ENCODE assay signal across 21 cellular contexts in genomic region chr2:231810905-231811304, GRCh38. TPM values are rescaled to one million over a fixed set of nuclear protein-coding genes. Genes with fewer than 3 reads are reported as not detected.
DNase-seq lines count a peak whose midpoint lies in the region; ATAC-seq, FAIRE-seq and TF ChIP-seq lines count a peak whose summit lies in the region.
"Had no signal": no experiment of that assay in that cellular context is flagged by ENCODE, and none has a peak within 500 bp of the region (broad histone marks: within the 10 kb centered on the region; RNA-seq: fewer than 3 reads in every experiment).

No MANE protein-coding gene starts in this region.

- H3K4me2 ChIP-seq in astrocyte (ENCODE audit: low read length) (peak overlapping the region; percentile 26), H9 (ENCODE audit: insufficient read depth, insufficient read length, low read length) (no peak overlapping the region)

- ATAC-seq in lower lobe of right lung: no peak
- ATAC-seq: activated CD8-positive, alpha-beta T cell treated with anti-CD3 and anti-CD28 coated beads, Interleukin-2, amount 10 ng/mL, durations not matched to agents 7 days and 5 days; psoas muscle had no signal

- H2BK20ac ChIP-seq in H9 (ENCODE audit: low read depth, low read length, poor library complexity, severe bottlenecking): no peak overlapping the region

- H3K36me3 Mint-ChIP-seq in astrocyte (ENCODE audit: low read depth, unreplicated experiment) (peaks cover 32% of the 10 kb centered on the region), H9 (ENCODE audit: insufficient read depth in 1 of 3, low read depth in 3 of 3) (peaks cover 23 to 51% (median 43%) of the 10 kb centered on the region in 3 experiments)

- no peak overlapping the region for H3K14ac ChIP-seq in H9 (ENCODE audit: insufficient read depth, low read length)

- CTCF ChIA-PET in AG04450 (lab: Charles Lee): interaction anchor here (0.5 to 2.6 kb wide), 4 partner anchors 10 to 525 kb away, joined by 3 to 24 read pairs (median 5); no protein-coding TSS in a partner anchor

- intact Hi-C loops in lower lobe of right lung (cut with DNase I): no loop called here

- H3K23ac ChIP-seq in H9 (ENCODE audit: insufficient read length, low read depth, low read length): no peak overlapping the region

- H2BK120ac ChIP-seq in H9 (ENCODE audit: low read depth, low read length, poor library complexity, severe bottlenecking): no peak overlapping the region

- H3K4me3 Mint-ChIP-seq in astrocyte (ENCODE audit: unreplicated experiment) (no peak overlapping the region), H9 (no peak overlapping the region)
- H3K4me3 Mint-ChIP-seq: activated CD8-positive, alpha-beta T cell treated with anti-CD3 and anti-CD28 coated beads, Interleukin-2, amount 10 ng/mL, durations not matched to agents 7 days and 5 days had no signal

- H3K18ac ChIP-seq in H9 (ENCODE audit: insufficient read length, low read depth, low read length): no peak overlapping the region

- H4K91ac ChIP-seq in H9 (ENCODE audit: insufficient read length, low read depth, low read length): no peak overlapping the region

- peaks cover 6% of the 10 kb centered on the region for H3K4me1 ChIP-seq in astrocyte (ENCODE audit: insufficient read depth, low read length)
- no peaks in the 10 kb centered on the region for H3K4me1 ChIP-seq in H9 (ENCODE audit: insufficient read depth, low read length)
- no peaks in the 10 kb centered on the region for H3K4me1 ChIP-seq in lower lobe of right lung
- H3K4me1 ChIP-seq: psoas muscle had no signal

- peak; percentile 13 for FAIRE-seq in astrocyte (lab: Jason Lieb, UNC)
- FAIRE-seq: G401.6, GM18507 had no signal

- peak overlapping the region; percentile 52 for H3K27ac ChIP-seq in AG04450 (ENCODE audit: low read depth, low read length)
- peak overlapping the region; percentile 36 for H3K27ac ChIP-seq in astrocyte (ENCODE audit: low read depth, low read length)
- H3K27ac ChIP-seq in H9 (ENCODE audit: insufficient read length, low read depth, low read length): no peak overlapping the region
- no peak overlapping the region for H3K27ac ChIP-seq in lower lobe of right lung
- H3K27ac ChIP-seq: C4-2B, psoas muscle had no signal

- H2BK12ac ChIP-seq in H9 (ENCODE audit: insufficient read length, low read depth, low read length): no peak overlapping the region

- H3K56ac ChIP-seq in H9 (ENCODE audit: insufficient read length, low read depth, low read length): no peak overlapping the region

- peaks cover 14% of the 10 kb centered on the region for H4K20me1 ChIP-seq in astrocyte (ENCODE audit: insufficient read depth, low read length)
- H4K20me1 ChIP-seq in H9 (ENCODE audit: control insufficient read depth, insufficient read depth, insufficient read length): no peaks in the 10 kb centered on the region

- H3K27me3 ChIP-seq in AG04450 (ENCODE audit: control insufficient read depth, insufficient read depth, low read length): no peaks in the 10 kb centered on the region
- no peaks in the 10 kb centered on the region for H3K27me3 ChIP-seq in astrocyte (ENCODE audit: insufficient read depth, low read length)
- H3K27me3 ChIP-seq in H9 (ENCODE audit: insufficient read depth, low read length): no peaks in the 10 kb centered on the region
- no peaks in the 10 kb centered on the region for H3K27me3 ChIP-seq in lower lobe of right lung (ENCODE audit: low read depth)

- H3K9me3 ChIP-seq in AG04450 (ENCODE audit: control insufficient read depth, insufficient read depth, low read length): peaks cover 4% of the 10 kb centered on the region; the same call in 1 of the 2 replicates
- H3K9me3 ChIP-seq in astrocyte (ENCODE audit: insufficient read depth, low read depth, low read length): no peaks in the 10 kb centered on the region
- H3K9me3 ChIP-seq in H9 (ENCODE audit: control insufficient read depth, low read depth, low read length): no peaks in the 10 kb centered on the region
- no peaks in the 10 kb centered on the region for H3K9me3 ChIP-seq in lower lobe of right lung
- H3K9me3 ChIP-seq: psoas muscle had no signal

- H3K27me3 Mint-ChIP-seq in astrocyte (ENCODE audit: low read depth, unreplicated experiment) (no peaks in the 10 kb centered on the region), H9 (ENCODE audit: low read depth) (no peaks in the 10 kb centered on the region)

- H3K79me1 ChIP-seq in H9 (ENCODE audit: insufficient read depth, low read depth, low read length, poor library complexity, severe bottlenecking): no peaks in the 10 kb centered on the region

- H3K4ac ChIP-seq in H9 (ENCODE audit: low read depth, low read length): no peak overlapping the region

- H3K9me3 Mint-ChIP-seq in astrocyte (ENCODE audit: unreplicated experiment) (peaks cover 5% of the 10 kb centered on the region), H9 (peaks cover 0 to 12% of the 10 kb centered on the region in 2 experiments; a peak in 3 of 5 replicates)

- H3K4me1 Mint-ChIP-seq in astrocyte (ENCODE audit: low read depth, unreplicated experiment): peaks cover 12% of the 10 kb centered on the region
- no peaks in the 10 kb centered on the region for H3K4me1 Mint-ChIP-seq in H9

- H3K36me3 ChIP-seq in astrocyte (ENCODE audit: insufficient read depth, low read length) (peaks cover 13% of the 10 kb centered on the region), lower lobe of right lung (peaks cover 69% of the 10 kb centered on the region)

- no peaks in the 10 kb centered on the region for H3K79me2 ChIP-seq in astrocyte (ENCODE audit: insufficient read depth, low read length)
- H3K79me2 ChIP-seq in H9 (ENCODE audit: insufficient read depth, low read length): no peaks in the 10 kb centered on the region

- H3K27ac Mint-ChIP-seq in astrocyte (ENCODE audit: unreplicated experiment): peak overlapping the region; percentile 60
- peak overlapping the region in 1 of 3 experiments; percentile 59; a peak in 2 of 7 replicates for H3K27ac Mint-ChIP-seq in H9
- H3K27ac Mint-ChIP-seq: activated CD8-positive, alpha-beta T cell treated with anti-CD3 and anti-CD28 coated beads, Interleukin-2, amount 10 ng/mL, durations not matched to agents 7 days and 5 days had no signal

- no peak overlapping the region for H2AK5ac ChIP-seq in H9 (ENCODE audit: insufficient read length, low read length)

- H3K23me2 ChIP-seq in H9 (ENCODE audit: insufficient read length, low read depth, low read length, poor library complexity, severe bottlenecking): no peaks in the 10 kb centered on the region

- H4K5ac ChIP-seq in H9 (ENCODE audit: insufficient read length, low read depth, low read length): no peak overlapping the region

- no peak overlapping the region for H3K9ac ChIP-seq in astrocyte (ENCODE audit: low read length)
- H3K9ac ChIP-seq in H9 (ENCODE audit: extremely low read depth, insufficient read length, low read length): no peak overlapping the region

- H2AFZ ChIP-seq in astrocyte (ENCODE audit: low read depth, low read length) (no peak overlapping the region), H9 (ENCODE audit: low read length) (no peak overlapping the region)

- H2BK15ac ChIP-seq in H9 (ENCODE audit: low read depth, low read length): no peak overlapping the region

- H3K4me3 ChIP-seq in AG04450 (ENCODE audit: low read depth, low read length) (no peak overlapping the region), astrocyte (ENCODE audit: insufficient read depth, low read depth, low read length) (no peak overlapping the region), lower lobe of right lung (no peak overlapping the region)
- H3K4me3 ChIP-seq: psoas muscle had no signal

- no peak overlapping the region for H3T11ph ChIP-seq in H9 (ENCODE audit: low read length)

- TF ChIP-seq CTCF in AG04450 (IDR thresholded peaks at IDR 0.05; ENCODE audit: low read depth, low read length): no peak
- no peak for TF ChIP-seq CTCF in astrocyte (IDR thresholded peaks at IDR 0.05; ENCODE audit: insufficient read depth, low read depth, low read length)
- TF ChIP-seq CTCF in H9 (conservative IDR thresholded peaks at IDR 0.05): no peak
- no peak for TF ChIP-seq CTCF in lower lobe of right lung (IDR thresholded peaks at IDR 0.05)

- POLR2A ChIA-PET in AG04450 (lab: Yijun Ruan, JAX): interaction anchor here (0.6 kb wide), 1 partner anchor 709 kb away, joined by 4 read pairs; the partner anchor contains the start of gene PRSS56

- H4K8ac ChIP-seq in H9 (replicated peaks; ENCODE audit: insufficient read length, low read depth, low read length): no peak overlapping the region

- no peak overlapping the region for H2BK5ac ChIP-seq in H9 (ENCODE audit: insufficient read length, low read length)

- DNase-seq in AG04450 (ENCODE audit: low read depth, low spot score): peak; percentile 46
- DNase-seq in HPDE6-E6E7 (ENCODE audit: extremely low spot score): peak; percentile 12
- DNase-seq in astrocyte (ENCODE audit: low read depth): peak; percentile 60
- peak; percentile 62 for DNase-seq in hepatic stellate cell (ENCODE audit: low spot score)
- no peak for DNase-seq in H9
- DNase-seq in lower lobe of right lung: no peak
- DNase-seq in epidermal melanocyte (ENCODE audit: insufficient read length, low spot score): no peak
- DNase-seq in NCI-H1092 (lab: John Stamatoyannopoulos, UW): no peak
- DNase-seq: activated CD8-positive, alpha-beta T cell treated with anti-CD3 and anti-CD28 coated beads, Interleukin-2, amount 10 ng/mL, durations not matched to agents 7 days and 5 days; activated gamma-delta T cell; caudate nucleus; erythroblast; NCI-H1105; NCI-H524; psoas muscle; RPMI8226; stimulated activated CD4-positive, alpha-beta T cell treated with anti-CD3 and anti-CD28 coated beads, Interleukin-2, amount 100 ng/mL, for 48 hours; stimulated activated naive CD4-positive, alpha-beta T cell had no signal

RNA-seq across cellular contexts. Expression of gene COPS7B, which starts 24.7 kb away (rescaled TPM):
- polyA plus RNA-seq in AG04450 (2011; rRNA removed): 47.2 and 49.2 TPM in 2 replicates
- polyA minus RNA-seq in AG04450 (2011; rRNA and poly(A)+ RNA removed): 30.1 and 39.0 TPM in 2 replicates
- total RNA-seq in astrocyte (39.6 and 45.0 TPM in 2 replicates), H9 (2021) (61.0 and 61.4 TPM in 2 replicates), lower lobe of right lung (31.2 TPM)

RNA-seq across cellular contexts. Expression of gene PDE6D, which starts 29.8 kb away (rescaled TPM):
- 29.1 and 35.7 TPM in 2 replicates for polyA plus RNA-seq in AG04450 (2011; rRNA removed)
- polyA minus RNA-seq in AG04450 (2011; rRNA and poly(A)+ RNA removed): 9.1 and 9.9 TPM in 2 replicates
- 18.9 and 19.0 TPM in 2 replicates for total RNA-seq in astrocyte
- 33.7 and 33.9 TPM in 2 replicates for total RNA-seq in H9 (2021)
- total RNA-seq in lower lobe of right lung: 18.5 TPM

Comparison
In these comparisons a context has a peak if more than half of its experiments do, and no peak if none do; other contexts are left out.
1. DNase-seq: peak in AG04450 (single experiment), HPDE6-E6E7 (single experiment), astrocyte (single experiment) and hepatic stellate cell (single experiment); none in H9 (single experiment), lower lobe of right lung (single experiment), epidermal melanocyte (single experiment) and NCI-H1092 (single experiment).
2. H3K27ac ChIP-seq: peak in AG04450 (single experiment) and astrocyte (single experiment); none in H9 (single experiment) and lower lobe of right lung (single experiment).